Comparison of ENCODE assay signal across 20 cellular contexts in the genomic region with DNA sequence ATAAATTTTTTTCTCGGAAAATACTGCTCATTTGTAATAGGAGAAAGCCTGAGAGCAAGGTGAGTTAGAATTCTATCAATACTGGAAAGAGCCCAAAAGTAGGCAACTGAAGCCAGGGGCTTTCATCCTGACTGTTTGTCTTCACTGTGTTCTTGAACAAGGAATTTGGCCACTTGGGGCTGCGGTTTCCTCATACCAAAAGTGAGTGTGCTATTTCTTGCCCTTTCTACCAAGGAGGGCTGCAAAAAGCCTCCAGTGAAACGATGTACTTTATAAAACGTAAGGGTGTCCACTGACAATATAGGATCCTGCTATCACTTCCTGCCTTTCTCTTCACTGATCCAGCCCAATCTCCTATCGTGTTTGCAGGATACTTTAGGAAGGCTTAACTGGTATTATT.
DNase-seq lines count a peak whose midpoint lies in the region; TF ChIP-seq lines count a peak whose summit lies in the region.
"Had no signal": no experiment of that assay in that cellular context is flagged by ENCODE, and none has a peak within 500 bp of the region (broad histone marks: within the 10 kb centered on the region; RNA-seq: fewer than 3 reads in every experiment).

No MANE protein-coding gene starts in this region.

- H3K79me2 ChIP-seq in neural cell (replicated peaks; ENCODE audit: insufficient read depth, low read length) (no peaks in the 10 kb centered on the region), Karpas-422 (ENCODE audit: low read length) (no peaks in the 10 kb centered on the region)

- TF ChIP-seq RAD21 in neural cell (conservative IDR thresholded peaks at IDR 0.05) = no peak

- H3K36me3 ChIP-seq in endodermal cell (ENCODE audit: control insufficient read depth, insufficient read depth, low read length) (no peaks in the 10 kb centered on the region), neural cell (ENCODE audit: insufficient read depth, low read length) (no peaks in the 10 kb centered on the region), Karpas-422 (ENCODE audit: insufficient read depth, low read length) (no peaks in the 10 kb centered on the region)
- H3K36me3 ChIP-seq: MG63, SJCRH30 had no signal

- H3K27ac Mint-ChIP-seq in HFFc6 = no peak overlapping the region
- no peak overlapping the region for H3K27ac Mint-ChIP-seq in endodermal cell

- H3K9me3 ChIP-seq in endodermal cell (ENCODE audit: control insufficient read depth, low read length) = no peaks in the 10 kb centered on the region
- H3K9me3 ChIP-seq in neural cell (ENCODE audit: low read length) = no peaks in the 10 kb centered on the region
- H3K9me3 ChIP-seq in Karpas-422 (ENCODE audit: low read length) = no peaks in the 10 kb centered on the region
- H3K9me3 ChIP-seq: MG63 had no signal

- H4K20me1 ChIP-seq in neural cell (ENCODE audit: insufficient read depth) (no peaks in the 10 kb centered on the region), Karpas-422 (ENCODE audit: insufficient read depth, low read depth, low read length) (no peaks in the 10 kb centered on the region)

- H3K36me3 Mint-ChIP-seq in HFFc6 (ENCODE audit: low read depth) (no peaks in the 10 kb centered on the region), endodermal cell (ENCODE audit: low read depth) (no peaks in the 10 kb centered on the region)

- H3K27ac ChIP-seq in endodermal cell (ENCODE audit: low read depth, low read length) (no peak overlapping the region), neural cell (ENCODE audit: low read length) (no peak overlapping the region), Karpas-422 (ENCODE audit: low read length) (no peak overlapping the region)
- H3K27ac ChIP-seq: HL-60, KMS-11, SJCRH30 had no signal

- H2AFZ ChIP-seq in neural cell (ENCODE audit: low read depth, low read length) (no peak overlapping the region), Karpas-422 (ENCODE audit: low read length) (no peak overlapping the region)

- H3K4me3 ChIP-seq in endodermal cell (ENCODE audit: low read length) (no peak overlapping the region), neural cell (ENCODE audit: low read length) (peak overlapping the region; percentile 0), Karpas-422 (ENCODE audit: low read length) (no peak overlapping the region)
- H3K4me3 ChIP-seq: GM12878, MG63, SJCRH30 had no signal

- TF ChIP-seq EP300 in neural cell (conservative IDR thresholded peaks at IDR 0.05; ENCODE audit: poor library complexity, severe bottlenecking) = no peak

- H3K9me2 ChIP-seq in neural cell (ENCODE audit: insufficient read depth, low read length) (no peaks in the 10 kb centered on the region), Karpas-422 (replicated peaks; ENCODE audit: insufficient read depth, low read length) (no peaks in the 10 kb centered on the region)

- H3K9me3 Mint-ChIP-seq in HFFc6 (no peaks in the 10 kb centered on the region), endodermal cell (peaks cover 4% of the 10 kb centered on the region)

- TF ChIP-seq CTCF in HFFc6 (IDR thresholded peaks at IDR 0.05) (no peak; the same call in 1 of the 2 replicates), endodermal cell (conservative IDR thresholded peaks at IDR 0.05) (peak; percentile 24), neural cell (IDR thresholded peaks at IDR 0.05; ENCODE audit: poor library complexity, severe bottlenecking) (no peak)

- no peaks in the 10 kb centered on the region for H3F3A ChIP-seq in neural cell (ENCODE audit: insufficient read depth, low read length, poor library complexity, severe bottlenecking)

- peaks cover 51% of the 10 kb centered on the region; the same call in 1 of the 2 replicates for H3K4me1 Mint-ChIP-seq in HFFc6 (ENCODE audit: low read depth)
- H3K4me1 Mint-ChIP-seq in endodermal cell = peaks cover 34% of the 10 kb centered on the region

- H3K4me2 ChIP-seq in neural cell (ENCODE audit: low read length) = no peak overlapping the region
- no peak overlapping the region for H3K4me2 ChIP-seq in Karpas-422 (ENCODE audit: low read depth, low read length, poor library complexity, severe bottlenecking)
- H3K4me2 ChIP-seq: KMS-11 had no signal

- DNase-seq in HFFc6 = no peak
- peak; percentile 61 for DNase-seq in endodermal cell
- no peak for DNase-seq in Karpas-422
- no peak for DNase-seq in SKM-1 treated with dmso at 0.1 percent for 144 hours (lab: John Stamatoyannopoulos, UW; ENCODE audit: unreplicated experiment)
- no peak for DNase-seq in NCI-H1417 (lab: John Stamatoyannopoulos, UW)
- DNase-seq in glomerular visceral epithelial cell (ENCODE audit: extremely low spot score) = no peak
- DNase-seq: ACHN, C1 segment of cervical spinal cord, MG63, NCI-H1048, NCI-H1436 treated with DMSO at 0.1 percent for 48 hours, NCI-H2029 treated with DMSO at 0.1 percent for 48 hours, NCI-H2171, NCI-H446 treated with DMSO at 0.1 percent for 48 hours, SJCRH30, SW 1271 had no signal

- H3K27me3 ChIP-seq in endodermal cell (ENCODE audit: control insufficient read depth, insufficient read depth, low read length, poor library complexity, severe bottlenecking) = no peaks in the 10 kb centered on the region
- H3K27me3 ChIP-seq in neural cell (ENCODE audit: insufficient read depth, low read depth, low read length) = no peaks in the 10 kb centered on the region
- H3K27me3 ChIP-seq in Karpas-422 (ENCODE audit: low read length) = no peaks in the 10 kb centered on the region
- H3K27me3 ChIP-seq: MG63, SJCRH30 had no signal

- H3K9ac ChIP-seq in endodermal cell (ENCODE audit: extremely low read depth, low read length, poor library complexity, severe bottlenecking) (no peak overlapping the region), neural cell (ENCODE audit: low read length) (no peak overlapping the region), Karpas-422 (ENCODE audit: low read length) (no peak overlapping the region)
- H3K9ac ChIP-seq: KMS-11 had no signal

- 71 to 81% methylated on average over 4 to 5 of the region's 5 CpGs for WGBS in endodermal cell (ENCODE audit: insufficient coverage in 1 of 2, insufficient read length in 1 of 2), 2 experiments

- H3K4me1 ChIP-seq in endodermal cell (ENCODE audit: control insufficient read depth, insufficient read depth, low read length) = peaks cover 4% of the 10 kb centered on the region
- H3K4me1 ChIP-seq in Karpas-422 (ENCODE audit: low read length) = no peaks in the 10 kb centered on the region
- H3K4me1 ChIP-seq: SJCRH30 had no signal

- H3K4me3 Mint-ChIP-seq in HFFc6 (peak overlapping the region; percentile 14; the same call in 1 of the 2 replicates), endodermal cell (no peak overlapping the region)

- no peaks in the 10 kb centered on the region for H3K27me3 Mint-ChIP-seq in HFFc6 (ENCODE audit: insufficient read depth)
- H3K27me3 Mint-ChIP-seq in endodermal cell (ENCODE audit: insufficient read depth) = peaks cover 3% of the 10 kb centered on the region

TF ChIP-seq in neural cell, 6 proteins besides CTCF, POLR2A, EP300 and RAD21:
- TF ChIP-seq TAF1 (IDR thresholded peaks at IDR 0.05; ENCODE audit: low read depth) (no peak), EZH2 (IDR thresholded peaks at IDR 0.05; ENCODE audit: borderline replicate concordance, insufficient read depth, low read length, poor library complexity, severe bottlenecking) (no peak), POLR2AphosphoS5 (IDR thresholded peaks at IDR 0.05) (no peak), MXI1 (conservative IDR thresholded peaks at IDR 0.05; ENCODE audit: poor library complexity, severe bottlenecking) (no peak), SMC3 (conservative IDR thresholded peaks at IDR 0.05; ENCODE audit: poor library complexity) (no peak)
- TF ChIP-seq, protein P1, sequence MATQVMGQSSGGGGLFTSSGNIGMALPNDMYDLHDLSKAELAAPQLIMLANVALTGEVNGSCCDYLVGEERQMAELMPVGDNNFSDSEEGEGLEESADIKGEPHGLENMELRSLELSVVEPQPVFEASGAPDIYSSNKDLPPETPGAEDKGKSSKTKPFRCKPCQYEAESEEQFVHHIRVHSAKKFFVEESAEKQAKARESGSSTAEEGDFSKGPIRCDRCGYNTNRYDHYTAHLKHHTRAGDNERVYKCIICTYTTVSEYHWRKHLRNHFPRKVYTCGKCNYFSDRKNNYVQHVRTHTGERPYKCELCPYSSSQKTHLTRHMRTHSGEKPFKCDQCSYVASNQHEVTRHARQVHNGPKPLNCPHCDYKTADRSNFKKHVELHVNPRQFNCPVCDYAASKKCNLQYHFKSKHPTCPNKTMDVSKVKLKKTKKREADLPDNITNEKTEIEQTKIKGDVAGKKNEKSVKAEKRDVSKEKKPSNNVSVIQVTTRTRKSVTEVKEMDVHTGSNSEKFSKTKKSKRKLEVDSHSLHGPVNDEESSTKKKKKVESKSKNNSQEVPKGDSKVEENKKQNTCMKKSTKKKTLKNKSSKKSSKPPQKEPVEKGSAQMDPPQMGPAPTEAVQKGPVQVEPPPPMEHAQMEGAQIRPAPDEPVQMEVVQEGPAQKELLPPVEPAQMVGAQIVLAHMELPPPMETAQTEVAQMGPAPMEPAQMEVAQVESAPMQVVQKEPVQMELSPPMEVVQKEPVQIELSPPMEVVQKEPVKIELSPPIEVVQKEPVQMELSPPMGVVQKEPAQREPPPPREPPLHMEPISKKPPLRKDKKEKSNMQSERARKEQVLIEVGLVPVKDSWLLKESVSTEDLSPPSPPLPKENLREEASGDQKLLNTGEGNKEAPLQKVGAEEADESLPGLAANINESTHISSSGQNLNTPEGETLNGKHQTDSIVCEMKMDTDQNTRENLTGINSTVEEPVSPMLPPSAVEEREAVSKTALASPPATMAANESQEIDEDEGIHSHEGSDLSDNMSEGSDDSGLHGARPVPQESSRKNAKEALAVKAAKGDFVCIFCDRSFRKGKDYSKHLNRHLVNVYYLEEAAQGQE (IDR thresholded peaks at IDR 0.05; ENCODE audit: borderline replicate concordance) = no peak
